ENCODE assay signal across 1 cellular context in genomic region chr3:53131136-53131495, GRCh38.
TF ChIP-seq lines count a peak whose summit lies in the region.

No MANE protein-coding gene starts in this region.

TF ChIP-seq in GM23338, 12 proteins besides CTCF, POLR2A, EP300 and RAD21 (continued from another document):
- TF ChIP-seq, protein P1, sequence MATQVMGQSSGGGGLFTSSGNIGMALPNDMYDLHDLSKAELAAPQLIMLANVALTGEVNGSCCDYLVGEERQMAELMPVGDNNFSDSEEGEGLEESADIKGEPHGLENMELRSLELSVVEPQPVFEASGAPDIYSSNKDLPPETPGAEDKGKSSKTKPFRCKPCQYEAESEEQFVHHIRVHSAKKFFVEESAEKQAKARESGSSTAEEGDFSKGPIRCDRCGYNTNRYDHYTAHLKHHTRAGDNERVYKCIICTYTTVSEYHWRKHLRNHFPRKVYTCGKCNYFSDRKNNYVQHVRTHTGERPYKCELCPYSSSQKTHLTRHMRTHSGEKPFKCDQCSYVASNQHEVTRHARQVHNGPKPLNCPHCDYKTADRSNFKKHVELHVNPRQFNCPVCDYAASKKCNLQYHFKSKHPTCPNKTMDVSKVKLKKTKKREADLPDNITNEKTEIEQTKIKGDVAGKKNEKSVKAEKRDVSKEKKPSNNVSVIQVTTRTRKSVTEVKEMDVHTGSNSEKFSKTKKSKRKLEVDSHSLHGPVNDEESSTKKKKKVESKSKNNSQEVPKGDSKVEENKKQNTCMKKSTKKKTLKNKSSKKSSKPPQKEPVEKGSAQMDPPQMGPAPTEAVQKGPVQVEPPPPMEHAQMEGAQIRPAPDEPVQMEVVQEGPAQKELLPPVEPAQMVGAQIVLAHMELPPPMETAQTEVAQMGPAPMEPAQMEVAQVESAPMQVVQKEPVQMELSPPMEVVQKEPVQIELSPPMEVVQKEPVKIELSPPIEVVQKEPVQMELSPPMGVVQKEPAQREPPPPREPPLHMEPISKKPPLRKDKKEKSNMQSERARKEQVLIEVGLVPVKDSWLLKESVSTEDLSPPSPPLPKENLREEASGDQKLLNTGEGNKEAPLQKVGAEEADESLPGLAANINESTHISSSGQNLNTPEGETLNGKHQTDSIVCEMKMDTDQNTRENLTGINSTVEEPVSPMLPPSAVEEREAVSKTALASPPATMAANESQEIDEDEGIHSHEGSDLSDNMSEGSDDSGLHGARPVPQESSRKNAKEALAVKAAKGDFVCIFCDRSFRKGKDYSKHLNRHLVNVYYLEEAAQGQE (IDR thresholded peaks at IDR 0.05; ENCODE audit: unreplicated experiment), result no peak
- TF ChIP-seq JUNB (IDR thresholded peaks at IDR 0.05; ENCODE audit: unreplicated experiment) (no peak), ZNF331 (CRISPR knock-in tag; IDR thresholded peaks at IDR 0.05; ENCODE audit: low read depth) (no peak), POLR2AphosphoS5 (IDR thresholded peaks at IDR 0.05; ENCODE audit: low read depth) (no peak), CREB1 (CRISPR knock-in tag; IDR thresholded peaks at IDR 0.05; ENCODE audit: low read depth) (no peak), EZH2phosphoT487 (IDR thresholded peaks at IDR 0.05; ENCODE audit: unreplicated experiment) (no peak), ZNF114 (CRISPR knock-in tag; IDR thresholded peaks at IDR 0.05) (no peak)
TF ChIP-seq in GM23338: peak in this region for 0.
